ENCODE assay signal across 18 cellular contexts in genomic region chr7:131255242-131255641, GRCh38.
"Had no signal": no experiment of that assay in that cellular context is flagged by ENCODE, and none has a peak within 500 bp of the region (broad histone marks: within the 10 kb centered on the region; RNA-seq: fewer than 3 reads in every experiment).

No MANE protein-coding gene starts in this region.

- FAIRE-seq: colon had no signal

- ATAC-seq: activated CD8-positive, alpha-beta T cell treated with anti-CD3 and anti-CD28 coated beads for 36 hours; heart left ventricle; left colon; stimulated activated naive CD8-positive, alpha-beta T cell treated with anti-CD3 and anti-CD28 coated beads, Interleukin-15, Interleukin-2, amounts not matched to agents 100 U/mL and 50 U/mL, for 24 hours had no signal

- H3K4me3 Mint-ChIP-seq: activated CD4-positive, alpha-beta T cell treated with anti-CD3 and anti-CD28 coated beads, Interleukin-2, amount 10 ng/mL, durations not matched to agents 24 days and 14 days; activated CD8-positive, alpha-beta T cell treated with anti-CD3 and anti-CD28 coated beads for 36 hours; activated naive CD4-positive, alpha-beta T cell treated with anti-CD3 and anti-CD28 coated beads, Interleukin-2, amount 50 U/mL, for 24 hours; activated T-helper 1 cell treated with anti-CD3 and anti-CD28 coated beads, Interleukin-12 subunit alpha, Interleukin-12 subunit beta, Interleukin-2, Interleukin-4 antibody, amounts not matched to agents 30 ng/mL and 10 ng/mL and 1 ng/mL, durations not matched to agents 14 hours and 24 hours and 36 hours; memory B cell; nephron had no signal

- H3K27me3 Mint-ChIP-seq: activated naive CD4-positive, alpha-beta T cell treated with anti-CD3 and anti-CD28 coated beads, Interleukin-2, amount 50 U/mL, for 24 hours had no signal

- DNase-seq: activated CD4-positive, alpha-beta T cell treated with anti-CD3 and anti-CD28 coated beads, Interleukin-2, amount 10 ng/mL, durations not matched to agents 24 days and 14 days; activated CD4-positive, CD25-positive, alpha-beta regulatory T cell; activated CD8-positive, alpha-beta T cell treated with anti-CD3 and anti-CD28 coated beads for 36 hours; activated gamma-delta T cell; central memory CD4-positive, alpha-beta T cell; heart left ventricle; islet precursor cell; left colon; ovary; stimulated activated CD4-positive, alpha-beta T cell treated with anti-CD3 and anti-CD28 coated beads, Interleukin-4, amount 100 ng/mL, for 24 hours; stimulated activated naive CD8-positive, alpha-beta T cell treated with anti-CD3 and anti-CD28 coated beads, Interleukin-15, Interleukin-2, amounts not matched to agents 100 U/mL and 50 U/mL, for 24 hours; T1000; upper lobe of left lung had no signal

- H3K4me1 Mint-ChIP-seq: activated naive CD4-positive, alpha-beta T cell treated with anti-CD3 and anti-CD28 coated beads, Interleukin-2, amount 50 U/mL, for 24 hours; memory B cell; nephron had no signal

- H3K27ac Mint-ChIP-seq: activated CD4-positive, alpha-beta T cell treated with anti-CD3 and anti-CD28 coated beads, Interleukin-2, amount 10 ng/mL, durations not matched to agents 24 days and 14 days; activated CD8-positive, alpha-beta T cell treated with anti-CD3 and anti-CD28 coated beads for 36 hours; activated naive CD4-positive, alpha-beta T cell treated with anti-CD3 and anti-CD28 coated beads, Interleukin-2, amount 50 U/mL, for 24 hours; activated T-helper 1 cell treated with anti-CD3 and anti-CD28 coated beads, Interleukin-12 subunit alpha, Interleukin-12 subunit beta, Interleukin-2, Interleukin-4 antibody, amounts not matched to agents 30 ng/mL and 10 ng/mL and 1 ng/mL, durations not matched to agents 14 hours and 24 hours and 36 hours; memory B cell; nephron had no signal
